ENCODE assay signal across 8 cellular contexts in the genomic region with DNA sequence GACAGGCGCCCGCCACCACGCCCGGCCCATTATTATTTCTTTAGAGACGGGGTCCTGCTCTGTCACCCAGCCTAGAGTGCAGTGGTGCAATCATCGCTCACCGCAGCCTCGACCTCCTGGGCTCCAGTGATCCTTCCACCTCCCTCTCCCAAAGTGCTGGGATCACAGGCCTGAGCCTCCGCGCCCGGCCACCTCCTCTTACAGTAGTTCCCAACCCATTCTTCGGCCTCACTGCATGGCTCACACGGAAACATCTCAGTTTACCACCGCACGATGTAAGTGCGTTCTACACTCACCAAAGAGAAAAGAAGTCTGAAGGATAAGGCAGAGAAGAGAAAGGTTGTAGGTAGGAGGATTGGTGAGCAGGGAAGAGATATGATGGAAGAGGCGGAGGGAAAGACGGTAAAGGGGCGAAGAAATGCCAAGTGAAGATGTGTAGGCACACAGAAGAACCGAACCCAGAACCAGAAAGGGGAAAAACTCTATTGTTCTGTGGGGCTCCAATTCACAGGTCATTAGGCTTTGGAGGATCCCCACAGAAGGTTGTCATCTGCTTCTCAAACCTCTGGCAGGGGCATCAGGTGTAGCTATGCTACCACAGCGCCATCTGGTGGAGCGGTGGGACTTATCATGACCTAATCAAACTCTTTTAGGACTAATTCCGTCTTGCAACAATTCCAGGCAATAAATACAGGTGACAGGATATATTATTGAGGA.
A peak's percentile ranks its signal among the peaks of the same experiment; 100 is the strongest.
DNase-seq lines count a peak whose midpoint lies in the region; ATAC-seq and TF ChIP-seq lines count a peak whose summit lies in the region.

No MANE protein-coding gene starts in this region.

- no peak overlapping the region for H3K27ac Mint-ChIP-seq in activated CD4-positive, alpha-beta T cell treated with anti-CD3 and anti-CD28 coated beads for 36 hours
- H3K27ac Mint-ChIP-seq in chondrocyte (ENCODE audit: unreplicated experiment), result peak overlapping the region; percentile 60

- H3K36me3 Mint-ChIP-seq in activated CD4-positive, alpha-beta T cell treated with anti-CD3 and anti-CD28 coated beads for 36 hours (ENCODE audit: low read depth), result no peaks in the 10 kb centered on the region
- peaks cover 2% of the 10 kb centered on the region for H3K36me3 Mint-ChIP-seq in chondrocyte (ENCODE audit: low read depth)

- no peaks in the 10 kb centered on the region for H3K9me3 Mint-ChIP-seq in activated CD4-positive, alpha-beta T cell treated with anti-CD3 and anti-CD28 coated beads for 36 hours (ENCODE audit: low read depth)
- peaks cover 16% of the 10 kb centered on the region for H3K9me3 Mint-ChIP-seq in chondrocyte (ENCODE audit: low read depth)

- peak; percentile 63 to 83 for DNase-seq in NCI-H524 (lab: John Stamatoyannopoulos, UW)
- DNase-seq in NCI-H524 treated with DMSO at 0.1 percent for 48 hours (lab: John Stamatoyannopoulos, UW), result no peak
- peak; percentile 69 for DNase-seq in NCI-H510A treated with DMSO at 0.1 percent for 48 hours (lab: John Stamatoyannopoulos, UW)
- DNase-seq in activated CD4-positive, alpha-beta T cell treated with anti-CD3 and anti-CD28 coated beads for 36 hours, result peak; percentile 92
- DNase-seq in chondrocyte (ENCODE audit: low spot score), result no peak
- DNase-seq in left kidney (ENCODE audit: low read depth, low spot score), result peak; percentile 94
- DNase-seq in stimulated activated CD4-positive, alpha-beta T cell treated with anti-CD3 and anti-CD28 coated beads, Interleukin-4, amount 100 ng/mL, for 24 hours, result peak; percentile 86

- CTCF ChIA-PET in activated CD4-positive, alpha-beta T cell treated with anti-CD3 and anti-CD28 coated beads for 36 hours (lab: Charles Lee), result interaction anchor here (0.6 to 1.2 kb wide), 6 partner anchors 110 to 951 kb away, joined by 3 to 8 read pairs (median 3); a partner anchor contains a TSS

- POLR2A ChIA-PET in activated CD4-positive, alpha-beta T cell treated with anti-CD3 and anti-CD28 coated beads for 36 hours (lab: Charles Lee), result no interaction called here

- no peaks in the 10 kb centered on the region for H3K27me3 Mint-ChIP-seq in activated CD4-positive, alpha-beta T cell treated with anti-CD3 and anti-CD28 coated beads for 36 hours
- H3K27me3 Mint-ChIP-seq in chondrocyte (ENCODE audit: low read depth), result no peaks in the 10 kb centered on the region

- no peaks in the 10 kb centered on the region for H3K4me1 Mint-ChIP-seq in activated CD4-positive, alpha-beta T cell treated with anti-CD3 and anti-CD28 coated beads for 36 hours
- peaks cover 86% of the 10 kb centered on the region for H3K4me1 Mint-ChIP-seq in chondrocyte (ENCODE audit: low read depth)

- intact Hi-C loops in activated CD4-positive, alpha-beta T cell treated with anti-CD3 and anti-CD28 coated beads for 36 hours (cut with DNase I, micrococcal nuclease), result loop anchor here (1.0 to 10.0 kb wide), 5 partner anchors 114 to 924 kb away; no protein-coding TSS in a partner anchor

- TF ChIP-seq CTCF in chondrocyte (IDR thresholded peaks at IDR 0.05), result peak; percentile 98

- ATAC-seq in HG03280 (IDR thresholded peaks at IDR 0.05; ENCODE audit: unreplicated experiment), result peak; percentile 65
- ATAC-seq in activated CD4-positive, alpha-beta T cell treated with anti-CD3 and anti-CD28 coated beads for 36 hours, result peak; percentile 74

- H3K4me3 Mint-ChIP-seq in activated CD4-positive, alpha-beta T cell treated with anti-CD3 and anti-CD28 coated beads for 36 hours, result no peak overlapping the region
- no peak overlapping the region for H3K4me3 Mint-ChIP-seq in chondrocyte (ENCODE audit: unreplicated experiment)

Comparison
In these comparisons a context has a peak if more than half of its experiments do, and no peak if none do; other contexts are left out.
1. DNase-seq: peak in NCI-H524 (2 of 2), NCI-H510A treated with DMSO at 0.1 percent for 48 hours (single experiment), activated CD4-positive, alpha-beta T cell treated with anti-CD3 and anti-CD28 coated beads for 36 hours (single experiment), left kidney (single experiment) and stimulated activated CD4-positive, alpha-beta T cell treated with anti-CD3 and anti-CD28 coated beads, Interleukin-4, amount 100 ng/mL, for 24 hours (single experiment); none in NCI-H524 treated with DMSO at 0.1 percent for 48 hours (single experiment) and chondrocyte (single experiment).